Comparison of ENCODE assay signal across 18 cellular contexts in the genomic region with DNA sequence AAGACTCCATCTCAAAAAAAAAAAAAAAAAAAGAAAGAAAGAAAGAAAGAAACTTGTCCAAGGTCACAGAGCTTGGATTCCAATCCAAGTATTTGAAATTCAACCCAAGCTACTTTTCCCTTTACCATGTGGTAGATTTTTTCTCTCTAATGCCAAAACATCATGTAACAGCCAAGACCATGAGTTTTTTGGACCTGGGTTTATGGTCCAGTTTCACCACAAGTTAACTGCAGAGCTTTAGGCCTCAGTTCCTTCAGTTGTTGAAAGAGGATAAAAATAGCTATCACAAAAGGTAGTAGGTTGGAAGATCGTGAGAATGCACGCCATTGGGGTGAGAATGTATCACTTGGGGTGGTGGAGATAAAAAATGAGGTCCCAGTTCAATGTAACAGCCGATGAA.
"Had no signal": no experiment of that assay in that cellular context is flagged by ENCODE, and none has a peak within 500 bp of the region (broad histone marks: within the 10 kb centered on the region; RNA-seq: fewer than 3 reads in every experiment).

No MANE protein-coding gene starts in this region.

- DNase-seq: activated CD4-positive, alpha-beta T cell treated with anti-CD3 and anti-CD28 coated beads for 4 hours; activated CD8-positive, alpha-beta memory T cell treated with anti-CD3 and anti-CD28 coated beads, Interleukin-2, amount 50 U/mL, for 4 hours; activated CD8-positive, alpha-beta T cell treated with anti-CD3 and anti-CD28 coated beads for 36 hours; activated naive CD4-positive, alpha-beta T cell treated with anti-CD3 and anti-CD28 coated beads for 36 hours; hypothalamus; mesendoderm; nephron progenitor cell; occipital lobe; right cardiac atrium; small intestine; stimulated activated CD4-positive, alpha-beta T cell treated with anti-CD3 and anti-CD28 coated beads, Interleukin-4, amount 100 ng/mL, for 4 hours; stimulated activated CD8-positive, alpha-beta memory T cell treated with anti-CD3 and anti-CD28 coated beads, Interleukin-4, amount 100 ng/mL, for 48 hours; stimulated activated naive CD8-positive, alpha-beta T cell treated with anti-CD3 and anti-CD28 coated beads, Interleukin-15, amount 100 ng/mL, for 72 hours; thyroid gland had no signal

- H3K4me3 ChIP-seq: cardiac muscle cell, thyroid gland, vagina had no signal

- ATAC-seq: activated CD8-positive, alpha-beta T cell treated with anti-CD3 and anti-CD28 coated beads for 36 hours; esophagus mucosa; right cardiac atrium; stimulated activated naive CD8-positive, alpha-beta T cell treated with anti-CD3 and anti-CD28 coated beads, Interleukin-15, amount 100 ng/mL, for 72 hours had no signal

- H3K27ac Mint-ChIP-seq: activated CD8-positive, alpha-beta T cell treated with anti-CD3 and anti-CD28 coated beads for 36 hours; activated naive CD4-positive, alpha-beta T cell treated with anti-CD3 and anti-CD28 coated beads for 36 hours; nephron progenitor cell; T-helper 1 cell treated with Interleukin-12 subunit alpha and Interleukin-12 subunit beta and Interleukin-4 antibody, amounts not matched to agents 30 μg/mL and 1 μg/mL, for 36 hours had no signal

- H3K9me3 Mint-ChIP-seq: activated CD8-positive, alpha-beta T cell treated with anti-CD3 and anti-CD28 coated beads for 36 hours; activated naive CD4-positive, alpha-beta T cell treated with anti-CD3 and anti-CD28 coated beads for 36 hours; nephron progenitor cell; stimulated activated naive CD8-positive, alpha-beta T cell treated with anti-CD3 and anti-CD28 coated beads, Interleukin-15, amount 100 ng/mL, for 72 hours; T-helper 1 cell treated with Interleukin-12 subunit alpha and Interleukin-12 subunit beta and Interleukin-4 antibody, amounts not matched to agents 30 μg/mL and 1 μg/mL, for 36 hours had no signal

- H3K27me3 ChIP-seq: thyroid gland, vagina had no signal

- H3K36me3 ChIP-seq: cardiac muscle cell, thyroid gland, vagina had no signal

- H3K27ac ChIP-seq: cardiac muscle cell, thyroid gland, vagina had no signal

- H3K9me3 ChIP-seq: thyroid gland, vagina had no signal

- H3K4me3 Mint-ChIP-seq: activated CD8-positive, alpha-beta T cell treated with anti-CD3 and anti-CD28 coated beads for 36 hours; activated naive CD4-positive, alpha-beta T cell treated with anti-CD3 and anti-CD28 coated beads for 36 hours; nephron progenitor cell; stimulated activated naive CD8-positive, alpha-beta T cell treated with anti-CD3 and anti-CD28 coated beads, Interleukin-15, amount 100 ng/mL, for 72 hours; T-helper 1 cell treated with Interleukin-12 subunit alpha and Interleukin-12 subunit beta and Interleukin-4 antibody, amounts not matched to agents 30 μg/mL and 1 μg/mL, for 36 hours had no signal

- H3K27me3 Mint-ChIP-seq: activated CD8-positive, alpha-beta T cell treated with anti-CD3 and anti-CD28 coated beads for 36 hours; stimulated activated naive CD8-positive, alpha-beta T cell treated with anti-CD3 and anti-CD28 coated beads, Interleukin-15, amount 100 ng/mL, for 72 hours had no signal
